15 cellular contexts compared by ENCODE assay signal in genomic region chr13:49840266-49840665, GRCh38. TPM values are rescaled to one million over a fixed set of nuclear protein-coding genes. Genes with fewer than 3 reads are reported as not detected.
DNase-seq lines count a peak whose midpoint lies in the region; ATAC-seq and TF ChIP-seq lines count a peak whose summit lies in the region.
"Had no signal": no experiment of that assay in that cellular context is flagged by ENCODE, and none has a peak within 500 bp of the region (broad histone marks: within the 10 kb centered on the region; RNA-seq: fewer than 3 reads in every experiment).

No MANE protein-coding gene starts in this region.

- intact Hi-C loops in activated CD8-positive, alpha-beta T cell treated with anti-CD3 and anti-CD28 coated beads for 36 hours (cut with micrococcal nuclease), result no loop called here

- H3K27me3 ChIP-seq in MG63, result no peaks in the 10 kb centered on the region

- CTCF ChIA-PET in activated CD8-positive, alpha-beta T cell treated with anti-CD3 and anti-CD28 coated beads for 36 hours (lab: Charles Lee), result no interaction called here
- CTCF ChIA-PET in activated CD8-positive, alpha-beta T cell treated with anti-CD3 and anti-CD28 coated beads, Interleukin-2, amount 10 ng/mL, durations not matched to agents 7 days and 5 days (lab: Charles Lee), result no interaction called here

- TF ChIP-seq CTCF in activated CD8-positive, alpha-beta T cell treated with anti-CD3 and anti-CD28 coated beads for 36 hours (IDR thresholded peaks at IDR 0.05), result no peak

- no peaks in the 10 kb centered on the region for H3K27me3 Mint-ChIP-seq in activated CD8-positive, alpha-beta T cell treated with anti-CD3 and anti-CD28 coated beads for 36 hours
- H3K27me3 Mint-ChIP-seq in activated CD8-positive, alpha-beta T cell treated with anti-CD3 and anti-CD28 coated beads, Interleukin-2, amount 10 ng/mL, durations not matched to agents 7 days and 5 days (ENCODE audit: low read depth), result no peaks in the 10 kb centered on the region

- H3K27ac Mint-ChIP-seq in activated CD8-positive, alpha-beta T cell treated with anti-CD3 and anti-CD28 coated beads for 36 hours, result no peak overlapping the region
- H3K27ac Mint-ChIP-seq in activated CD8-positive, alpha-beta T cell treated with anti-CD3 and anti-CD28 coated beads, Interleukin-2, amount 10 ng/mL, durations not matched to agents 7 days and 5 days, result no peak overlapping the region

- ATAC-seq in activated CD8-positive, alpha-beta T cell treated with anti-CD3 and anti-CD28 coated beads for 36 hours, result no peak
- no peak for ATAC-seq in activated CD8-positive, alpha-beta T cell treated with anti-CD3 and anti-CD28 coated beads, Interleukin-2, amount 10 ng/mL, durations not matched to agents 7 days and 5 days
- ATAC-seq in HG03457 (IDR thresholded peaks at IDR 0.05; ENCODE audit: unreplicated experiment), result no peak
- no peak for ATAC-seq in GM18873 (IDR thresholded peaks at IDR 0.05; ENCODE audit: low FRiP score, unreplicated experiment)

- H3K4me3 Mint-ChIP-seq in activated CD8-positive, alpha-beta T cell treated with anti-CD3 and anti-CD28 coated beads for 36 hours, result no peak overlapping the region
- no peak overlapping the region for H3K4me3 Mint-ChIP-seq in activated CD8-positive, alpha-beta T cell treated with anti-CD3 and anti-CD28 coated beads, Interleukin-2, amount 10 ng/mL, durations not matched to agents 7 days and 5 days

- no peak overlapping the region for H3K4me3 ChIP-seq in MG63
- H3K4me3 ChIP-seq: left ventricle myocardium inferior had no signal

- H3K36me3 ChIP-seq in MG63, result no peaks in the 10 kb centered on the region
- H3K36me3 ChIP-seq: left ventricle myocardium inferior had no signal

- POLR2A ChIA-PET in activated CD8-positive, alpha-beta T cell treated with anti-CD3 and anti-CD28 coated beads for 36 hours (lab: Charles Lee), result no interaction called here
- POLR2A ChIA-PET in activated CD8-positive, alpha-beta T cell treated with anti-CD3 and anti-CD28 coated beads, Interleukin-2, amount 10 ng/mL, durations not matched to agents 7 days and 5 days (lab: Charles Lee), result no interaction called here

- H3K9me3 Mint-ChIP-seq in activated CD8-positive, alpha-beta T cell treated with anti-CD3 and anti-CD28 coated beads for 36 hours, result no peaks in the 10 kb centered on the region
- H3K9me3 Mint-ChIP-seq in activated CD8-positive, alpha-beta T cell treated with anti-CD3 and anti-CD28 coated beads, Interleukin-2, amount 10 ng/mL, durations not matched to agents 7 days and 5 days (ENCODE audit: insufficient read depth), result no peaks in the 10 kb centered on the region

- no peaks in the 10 kb centered on the region for H3K4me1 Mint-ChIP-seq in activated CD8-positive, alpha-beta T cell treated with anti-CD3 and anti-CD28 coated beads for 36 hours (ENCODE audit: low read depth)
- H3K4me1 Mint-ChIP-seq in activated CD8-positive, alpha-beta T cell treated with anti-CD3 and anti-CD28 coated beads, Interleukin-2, amount 10 ng/mL, durations not matched to agents 7 days and 5 days (ENCODE audit: low read depth), result no peaks in the 10 kb centered on the region

- TF ChIP-seq POLR2A in erythroblast (IDR thresholded peaks at IDR 0.05; ENCODE audit: low read length), result no peak

- H3K9me3 ChIP-seq in MG63, result 0 out of 2 replicates have a peak, but pooled peaks cover 1% of the 10 kb centered on the region
- H3K9me3 ChIP-seq: left ventricle myocardium inferior had no signal

- DNase-seq in activated CD8-positive, alpha-beta T cell treated with anti-CD3 and anti-CD28 coated beads for 36 hours, result peak; percentile 10
- DNase-seq in activated CD8-positive, alpha-beta T cell treated with anti-CD3 and anti-CD28 coated beads, Interleukin-2, amount 10 ng/mL, durations not matched to agents 7 days and 5 days, result no peak
- DNase-seq in MG63, result peak; percentile 36
- DNase-seq in SW480 (ENCODE audit: low spot score), result peak; percentile 73
- DNase-seq in lung microvascular endothelial cell (ENCODE audit: low read depth in 2 of 2), result peak; percentile 14 to 25
- no peak for DNase-seq in erythroblast (lab: John Stamatoyannopoulos, UW)
- DNase-seq: aorta, cerebellar nuclear complex, DMS79 treated with DMSO at 0.1 percent for 48 hours, left ventricle myocardium inferior, NCI-H1092, NCI-H345, SIG-M5 had no signal

- no peaks in the 10 kb centered on the region for H3K36me3 Mint-ChIP-seq in activated CD8-positive, alpha-beta T cell treated with anti-CD3 and anti-CD28 coated beads for 36 hours (ENCODE audit: low read depth)
- H3K36me3 Mint-ChIP-seq in activated CD8-positive, alpha-beta T cell treated with anti-CD3 and anti-CD28 coated beads, Interleukin-2, amount 10 ng/mL, durations not matched to agents 7 days and 5 days (ENCODE audit: low read depth), result no peaks in the 10 kb centered on the region

RNA-seq across cellular contexts. Expression of gene KPNA3, which starts 47.8 kb away (rescaled TPM):
- total RNA-seq in activated CD8-positive, alpha-beta T cell treated with anti-CD3 and anti-CD28 coated beads for 36 hours, result 10 to 100 TPM; 59.1 to 60.6 TPM
- total RNA-seq in activated CD8-positive, alpha-beta T cell treated with anti-CD3 and anti-CD28 coated beads, Interleukin-2, amount 10 ng/mL, durations not matched to agents 7 days and 5 days, result 10 to 100 TPM; 38.7 to 41.2 TPM
- 34.7 and 46.6 TPM in 2 replicates for total RNA-seq in MG63 (2014; rRNA removed; shearing (Covaris generic); ENCODE audit: low replicate concordance)
- 27.9 and 28.0 TPM in 2 replicates for total RNA-seq in lung microvascular endothelial cell

Comparison
In these comparisons a context has a peak if more than half of its experiments do, and no peak if none do; other contexts are left out.
1. DNase-seq: peak in activated CD8-positive, alpha-beta T cell treated with anti-CD3 and anti-CD28 coated beads for 36 hours (single experiment), MG63 (single experiment), SW480 (single experiment) and lung microvascular endothelial cell (2 of 2); none in activated CD8-positive, alpha-beta T cell treated with anti-CD3 and anti-CD28 coated beads, Interleukin-2, amount 10 ng/mL, durations not matched to agents 7 days and 5 days (single experiment) and erythroblast (0 of 2).